1 cellular context compared by ENCODE assay signal in genomic region chr3:74515451-74515850, GRCh38.
TF ChIP-seq lines count a peak whose summit lies in the region.

No MANE protein-coding gene starts in this region.

TF ChIP-seq in IMR-90, 13 proteins besides CTCF, POLR2A, EP300 and RAD21 (continued from another document):
- no peak for TF ChIP-seq MAZ (IDR thresholded peaks at IDR 0.05; ENCODE audit: borderline replicate concordance, low read depth, low read length)
- no peak for TF ChIP-seq FOS (IDR thresholded peaks at IDR 0.05; ENCODE audit: low read depth, low read length)
- TF ChIP-seq SMC3 (IDR thresholded peaks at IDR 0.05; ENCODE audit: low read depth, low read length), result no peak
- no peak for TF ChIP-seq NFE2L2 (IDR thresholded peaks at IDR 0.05; ENCODE audit: low read depth, low read length)
- TF ChIP-seq BHLHE40 (IDR thresholded peaks at IDR 0.05; ENCODE audit: low read depth, low read length), result no peak
- TF ChIP-seq MXI1 (IDR thresholded peaks at IDR 0.05; ENCODE audit: borderline replicate concordance, low read depth, low read length), result no peak
- TF ChIP-seq CHD1 (IDR thresholded peaks at IDR 0.05; ENCODE audit: low read depth, low read length), result no peak
